15 cellular contexts compared by ENCODE assay signal in genomic region chr11:45213316-45213665, GRCh38.
"Had no signal": no experiment of that assay in that cellular context is flagged by ENCODE, and none has a peak within 500 bp of the region (broad histone marks: within the 10 kb centered on the region; RNA-seq: fewer than 3 reads in every experiment).

No MANE protein-coding gene starts in this region.

- DNase-seq: effector memory CD8-positive, alpha-beta T cell; foreskin melanocyte; hippocampal formation; left colon; left ventricle myocardium superior; mesenchymal stem cell; naive B cell; stimulated activated CD4-positive, alpha-beta T cell treated with anti-CD3 and anti-CD28 coated beads, Interleukin-2, amount 100 ng/mL, for 24 hours; stimulated activated CD4-positive, alpha-beta T cell treated with anti-CD3 and anti-CD28 coated beads, Interleukin-4, amount 100 ng/mL, for 4 hours; stimulated activated naive B cell treated with anti-CD40 and anti-IgM and Interleukin-4, amounts not matched to agents 10 μg/mL and 1 μg/mL and 100 μg/mL, for 72 hours; stimulated activated naive CD8-positive, alpha-beta T cell treated with anti-CD3 and anti-CD28 coated beads, Interleukin-15, amount 100 ng/mL, for 72 hours; trophoblast cell had no signal

- H3K27ac ChIP-seq: neutrophil, skin epidermis had no signal

- H3K9me3 ChIP-seq: neutrophil had no signal

- H3K27me3 ChIP-seq: neutrophil had no signal

- H3K4me3 ChIP-seq: lung, skin epidermis had no signal
